8 cellular contexts compared by ENCODE assay signal in the genomic region with DNA sequence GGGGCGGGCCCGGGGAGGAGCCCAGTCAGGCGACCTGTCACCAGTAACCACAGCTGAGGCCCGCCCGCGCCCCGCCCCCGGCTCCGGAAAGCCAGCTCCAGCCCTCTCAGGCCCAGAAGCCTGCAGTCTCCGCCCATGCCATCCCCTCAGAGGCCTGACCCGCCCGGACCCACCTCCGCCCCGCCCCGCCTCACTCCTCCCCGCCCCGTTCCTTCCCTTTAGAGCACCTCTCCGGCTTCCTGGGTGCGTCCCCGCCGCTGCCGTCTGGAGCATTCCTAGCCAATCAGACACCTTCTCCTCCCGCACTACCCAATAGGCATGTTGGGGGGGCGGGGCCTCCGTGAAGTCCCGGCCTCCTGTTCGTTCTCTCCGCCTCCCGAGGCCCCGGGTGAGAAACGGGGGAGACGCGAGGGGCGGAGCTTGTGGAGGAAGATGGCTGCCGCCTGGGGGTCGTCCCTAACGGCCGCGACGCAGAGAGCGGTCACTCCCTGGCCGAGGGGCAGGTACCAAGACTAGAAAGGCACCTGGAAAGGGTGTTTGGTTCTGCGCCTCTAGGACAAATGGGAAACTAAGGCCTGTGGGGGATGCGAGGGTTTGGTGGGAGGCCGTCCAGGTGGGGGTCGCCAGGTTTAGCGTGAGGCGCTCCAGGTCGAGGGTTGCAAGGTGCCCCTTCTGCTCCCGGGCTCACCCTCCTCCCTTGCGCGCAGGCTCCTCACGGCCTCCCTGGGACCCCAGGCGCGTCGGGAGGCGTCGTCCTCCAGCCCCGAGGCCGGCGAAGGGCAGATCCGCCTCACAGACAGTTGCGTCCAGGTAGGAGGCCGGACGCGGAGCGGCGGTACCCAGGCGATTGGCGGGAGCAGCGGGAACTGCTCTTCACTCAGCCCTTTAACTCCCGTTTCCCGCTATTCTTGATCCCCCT. TPM values are rescaled to one million over a fixed set of nuclear protein-coding genes. Genes with fewer than 3 reads are reported as not detected.
A peak's percentile ranks its signal among the peaks of the same experiment; 100 is the strongest.
DNase-seq lines count a peak whose midpoint lies in the region; ATAC-seq and TF ChIP-seq lines count a peak whose summit lies in the region.

A gene with protein sequence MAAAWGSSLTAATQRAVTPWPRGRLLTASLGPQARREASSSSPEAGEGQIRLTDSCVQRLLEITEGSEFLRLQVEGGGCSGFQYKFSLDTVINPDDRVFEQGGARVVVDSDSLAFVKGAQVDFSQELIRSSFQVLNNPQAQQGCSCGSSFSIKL (plus strand): TSS at position 423 of the 919 bp plus-strand sequence. CDS start 10 bp downstream, at position 433.

- 1% methylated on average over 66 to 73 of the region's 73 CpGs for WGBS in esophagus, 2 donors

- peaks cover 36% of the 10 kb centered on the region for H3K4me1 Mint-ChIP-seq in activated T-cell treated with anti-CD3 and anti-CD28 coated beads, Interleukin-2, amount 50 U/mL, for 24 hours (ENCODE audit: low read depth)

- DNase-seq in DMS153 treated with DMSO at 0.1 percent for 48 hours (lab: John Stamatoyannopoulos, UW; ENCODE audit: unreplicated experiment) (peak; percentile 98), KBM-7 (peak; percentile 98)
- peak; percentile 100 for DNase-seq in activated T-cell treated with anti-CD3 and anti-CD28 coated beads, Interleukin-2, amount 50 U/mL, for 24 hours
- peak; percentile 99 for DNase-seq in stimulated activated CD8-positive, alpha-beta memory T cell treated with anti-CD3 and anti-CD28 coated beads, Interleukin-7, amount 100 ng/mL, for 24 hours (ENCODE audit: low read depth)

- H3K27me3 Mint-ChIP-seq in activated T-cell treated with anti-CD3 and anti-CD28 coated beads, Interleukin-2, amount 50 U/mL, for 24 hours = no peaks in the 10 kb centered on the region

- ATAC-seq in GM21717 (IDR thresholded peaks at IDR 0.05; ENCODE audit: unreplicated experiment) = peak; percentile 84

- H3K27me3 ChIP-seq in esophagus (ENCODE audit: control insufficient read depth in 1 of 2, insufficient read depth in 2 of 2, low read length in 2 of 2) = no peaks in the 10 kb centered on the region
- no peaks in the 10 kb centered on the region for H3K27me3 ChIP-seq in muscle layer of colon (ENCODE audit: control insufficient read depth in 1 of 2, insufficient read depth in 2 of 2, low read length in 2 of 2)

- no peaks in the 10 kb centered on the region for H3K9me3 Mint-ChIP-seq in activated T-cell treated with anti-CD3 and anti-CD28 coated beads, Interleukin-2, amount 50 U/mL, for 24 hours

- H3K4me1 ChIP-seq in esophagus (ENCODE audit: control insufficient read depth in 2 of 2, insufficient read depth in 2 of 2, low read length in 1 of 2) (no peaks in the 10 kb centered on the region), muscle layer of colon (ENCODE audit: insufficient read depth, low read length) (peaks cover 6% of the 10 kb centered on the region)

- H3K9ac ChIP-seq in muscle layer of colon (ENCODE audit: low read length) = peak within 1 kb of the TSS; percentile 68

- H3K4me3 ChIP-seq in esophagus (ENCODE audit: low read depth in 1 of 2, low read length in 2 of 2) = peak within 1 kb of the TSS; percentile 89
- H3K4me3 ChIP-seq in muscle layer of colon (ENCODE audit: low read depth in 1 of 2, low read length in 2 of 2) = peak within 1 kb of the TSS; percentile 78 to 94

- H3K4me3 Mint-ChIP-seq in activated T-cell treated with anti-CD3 and anti-CD28 coated beads, Interleukin-2, amount 50 U/mL, for 24 hours = no peak within 1 kb of the TSS

- peak within 1 kb of the TSS; percentile 91 for H3K27ac Mint-ChIP-seq in activated T-cell treated with anti-CD3 and anti-CD28 coated beads, Interleukin-2, amount 50 U/mL, for 24 hours

- H3K36me3 ChIP-seq in esophagus (ENCODE audit: control insufficient read depth in 2 of 2, insufficient read depth in 2 of 2, low read length in 1 of 2) = no peaks in the 10 kb centered on the region
- H3K36me3 ChIP-seq in muscle layer of colon (ENCODE audit: insufficient read depth, low read length) = peaks cover 7% of the 10 kb centered on the region

- H3K36me3 Mint-ChIP-seq in activated T-cell treated with anti-CD3 and anti-CD28 coated beads, Interleukin-2, amount 50 U/mL, for 24 hours (ENCODE audit: low read depth) = peaks cover 29% of the 10 kb centered on the region

- H3K9me3 ChIP-seq in esophagus (ENCODE audit: control insufficient read depth in 2 of 2, insufficient read depth in 1 of 2, low read depth in 1 of 2, low read length in 1 of 2) (no peaks in the 10 kb centered on the region), muscle layer of colon (ENCODE audit: low read length) (no peaks in the 10 kb centered on the region)

- in situ Hi-C loops in KBM-7 (cut with MboI; ENCODE audit: low pct_unique_long_range_greater_than_20kb, low sequenced_read_pairs) = no loop called here

- H3K27ac ChIP-seq in esophagus (ENCODE audit: low read depth in 2 of 2, low read length in 1 of 2) = peak within 1 kb of the TSS; percentile 95 to 96
- H3K27ac ChIP-seq in muscle layer of colon (ENCODE audit: low read depth, low read length) = peak within 1 kb of the TSS; percentile 83

TF ChIP-seq in PFSK-1, 5 proteins besides CTCF, POLR2A, EP300 and RAD21:
- TF ChIP-seq POLR2AphosphoS5 (IDR thresholded peaks at IDR 0.05; ENCODE audit: low read depth, low read length) (peak; percentile 18), FOXP2 (optimal IDR thresholded peaks at IDR 0.05; ENCODE audit: borderline replicate concordance, extremely low read depth, extremely low read length, insufficient read depth) (no peak), TAF1 (IDR thresholded peaks at IDR 0.05; ENCODE audit: borderline replicate concordance, insufficient read depth, low read length) (peak; percentile 74; the same call in 1 of the 2 replicates), SIN3A (IDR thresholded peaks at IDR 0.05; ENCODE audit: borderline replicate concordance, insufficient read depth, low read length) (no peak)
- TF ChIP-seq, protein P1, sequence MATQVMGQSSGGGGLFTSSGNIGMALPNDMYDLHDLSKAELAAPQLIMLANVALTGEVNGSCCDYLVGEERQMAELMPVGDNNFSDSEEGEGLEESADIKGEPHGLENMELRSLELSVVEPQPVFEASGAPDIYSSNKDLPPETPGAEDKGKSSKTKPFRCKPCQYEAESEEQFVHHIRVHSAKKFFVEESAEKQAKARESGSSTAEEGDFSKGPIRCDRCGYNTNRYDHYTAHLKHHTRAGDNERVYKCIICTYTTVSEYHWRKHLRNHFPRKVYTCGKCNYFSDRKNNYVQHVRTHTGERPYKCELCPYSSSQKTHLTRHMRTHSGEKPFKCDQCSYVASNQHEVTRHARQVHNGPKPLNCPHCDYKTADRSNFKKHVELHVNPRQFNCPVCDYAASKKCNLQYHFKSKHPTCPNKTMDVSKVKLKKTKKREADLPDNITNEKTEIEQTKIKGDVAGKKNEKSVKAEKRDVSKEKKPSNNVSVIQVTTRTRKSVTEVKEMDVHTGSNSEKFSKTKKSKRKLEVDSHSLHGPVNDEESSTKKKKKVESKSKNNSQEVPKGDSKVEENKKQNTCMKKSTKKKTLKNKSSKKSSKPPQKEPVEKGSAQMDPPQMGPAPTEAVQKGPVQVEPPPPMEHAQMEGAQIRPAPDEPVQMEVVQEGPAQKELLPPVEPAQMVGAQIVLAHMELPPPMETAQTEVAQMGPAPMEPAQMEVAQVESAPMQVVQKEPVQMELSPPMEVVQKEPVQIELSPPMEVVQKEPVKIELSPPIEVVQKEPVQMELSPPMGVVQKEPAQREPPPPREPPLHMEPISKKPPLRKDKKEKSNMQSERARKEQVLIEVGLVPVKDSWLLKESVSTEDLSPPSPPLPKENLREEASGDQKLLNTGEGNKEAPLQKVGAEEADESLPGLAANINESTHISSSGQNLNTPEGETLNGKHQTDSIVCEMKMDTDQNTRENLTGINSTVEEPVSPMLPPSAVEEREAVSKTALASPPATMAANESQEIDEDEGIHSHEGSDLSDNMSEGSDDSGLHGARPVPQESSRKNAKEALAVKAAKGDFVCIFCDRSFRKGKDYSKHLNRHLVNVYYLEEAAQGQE (IDR thresholded peaks at IDR 0.05; ENCODE audit: insufficient read depth in 1 of 2, low read depth in 2 of 2, low read length in 2 of 2) = no peak

RNA-seq across cellular contexts. Expression of the gene that starts here (rescaled TPM):
- polyA plus RNA-seq in PFSK-1 (2012; ENCODE audit: insufficient read length, low read depth) = 31.2 TPM
- polyA plus RNA-seq in esophagus = 10 to 100 TPM; 10.9 to 15.3 TPM

Comparison
In these comparisons a context has a peak if more than half of its experiments do, and no peak if none do; other contexts are left out.
1. Peak in every context shown above with its lines: DNase-seq, ATAC-seq, H3K4me3 ChIP-seq and H3K27ac ChIP-seq.